ENCODE assay signal across 16 cellular contexts in genomic region chr6:85372188-85372914, GRCh38.
DNase-seq lines count a peak whose midpoint lies in the region; ATAC-seq, FAIRE-seq and TF ChIP-seq lines count a peak whose summit lies in the region.
"Had no signal": no experiment of that assay in that cellular context is flagged by ENCODE, and none has a peak within 500 bp of the region (broad histone marks: within the 10 kb centered on the region; RNA-seq: fewer than 3 reads in every experiment).

No MANE protein-coding gene starts in this region.

- H3K4me2 ChIP-seq in Karpas-422 (ENCODE audit: low read depth, low read length, poor library complexity, severe bottlenecking) (no peak overlapping the region), K562 (ENCODE audit: insufficient read depth, low read length) (no peak overlapping the region; the same call in 1 of the 2 replicates)

- no peak for TF ChIP-seq POLR2A in K562 (conservative IDR thresholded peaks at IDR 0.05)

- H3K79me2 ChIP-seq in Karpas-422 (ENCODE audit: low read length) (no peaks in the 10 kb centered on the region), K562 (ENCODE audit: control insufficient read depth, insufficient read depth, low read length) (no peaks in the 10 kb centered on the region)

- no peaks in the 10 kb centered on the region for H3K27me3 ChIP-seq in Karpas-422 (ENCODE audit: low read length)
- no peaks in the 10 kb centered on the region for H3K27me3 ChIP-seq in K562 (ENCODE audit: control insufficient read depth in 2 of 2, insufficient read depth in 2 of 2, low read length in 2 of 2)

- 4% methylated on average over 9 of the region's 9 CpGs for WGBS in K562 (ENCODE audit: insufficient coverage, low coverage, missing lambda C conversion rate)

- peak; percentile 68; the same call in 2 of the 3 replicates for ATAC-seq in K562
- peak; percentile 61 to 77 for ATAC-seq in naive thymus-derived CD8-positive, alpha-beta T cell
- no peak for ATAC-seq in omental fat pad (ENCODE audit: low FRiP score)
- ATAC-seq: naive thymus-derived CD4-positive, alpha-beta T cell had no signal

- no peaks in the 10 kb centered on the region for H3K9me3 ChIP-seq in Karpas-422 (ENCODE audit: low read length)
- H3K9me3 ChIP-seq in K562 (replicated peaks; ENCODE audit: control insufficient read depth, insufficient read depth, low read depth, low read length) = no peaks in the 10 kb centered on the region

- DNase-seq in GM10266 (ENCODE audit: extremely low spot score) = no peak
- peak; percentile 55 for DNase-seq in Karpas-422
- DNase-seq in K562 (ENCODE audit: extremely low read depth in 1 of 4, low spot score in 3 of 4) = no peak
- peak in 4 of 10 donors; percentile 6 to 42 (median 21) for DNase-seq in naive thymus-derived CD8-positive, alpha-beta T cell
- DNase-seq in omental fat pad (ENCODE audit: low spot score) = no peak
- no peak for DNase-seq in activated CD8-positive, alpha-beta memory T cell treated with anti-CD3 and anti-CD28 coated beads, Interleukin-2, amount 50 U/mL, for 48 hours
- no peak for DNase-seq in NCI-H345 treated with DMSO at 0.1 percent for 48 hours (lab: John Stamatoyannopoulos, UW; ENCODE audit: unreplicated experiment)
- DNase-seq: activated CD8-positive, alpha-beta memory T cell treated with anti-CD3 and anti-CD28 coated beads, Interleukin-2, amount 50 U/mL, for 4 hours; CD4-positive, alpha-beta T cell; hippocampal formation; stimulated activated CD4-positive, alpha-beta T cell treated with anti-CD3 and anti-CD28 coated beads, Interleukin-2, amount 100 ng/mL, for 48 hours; WERI-Rb-1 had no signal

- H3K36me3 ChIP-seq in Karpas-422 (ENCODE audit: insufficient read depth, low read length) (no peaks in the 10 kb centered on the region), K562 (ENCODE audit: control insufficient read depth, insufficient read depth, low read length) (no peaks in the 10 kb centered on the region)
- H3K36me3 ChIP-seq: WERI-Rb-1 had no signal

- no peaks in the 10 kb centered on the region for H3K9me1 ChIP-seq in K562 (ENCODE audit: control insufficient read depth, insufficient read depth, low read length)

- H2AFZ ChIP-seq in Karpas-422 (ENCODE audit: low read length) = no peak overlapping the region
- H2AFZ ChIP-seq in K562 (ENCODE audit: low read depth, low read length) = no peak overlapping the region

- no peak overlapping the region for H3K27ac ChIP-seq in Karpas-422 (ENCODE audit: low read length)
- H3K27ac ChIP-seq in K562 (ENCODE audit: extremely low read depth, low read depth, low read length) = no peak overlapping the region
- H3K27ac ChIP-seq: SK-N-MC, WERI-Rb-1 had no signal

- no peak overlapping the region for H3K9ac ChIP-seq in Karpas-422 (ENCODE audit: low read length)
- H3K9ac ChIP-seq in K562 (ENCODE audit: insufficient read depth in 1 of 2, low read depth in 2 of 2, low read length in 2 of 2) = no peak overlapping the region

- CTCF ChIA-PET in K562 (lab: Yijun Ruan, JAX; ENCODE audit: low intra/inter-chr PET ratio) = no interaction called here

- H3K27me3 Mint-ChIP-seq in naive thymus-derived CD8-positive, alpha-beta T cell = no peaks in the 10 kb centered on the region
- H3K27me3 Mint-ChIP-seq: activated naive CD8-positive, alpha-beta T cell; type B pancreatic cell had no signal

- peak overlapping the region in 4 of 10 donors; percentile 0 to 68 (median 37) for H3K27ac Mint-ChIP-seq in naive thymus-derived CD8-positive, alpha-beta T cell
- H3K27ac Mint-ChIP-seq: activated naive CD8-positive, alpha-beta T cell; CD4-positive, alpha-beta T cell; naive thymus-derived CD4-positive, alpha-beta T cell; type B pancreatic cell had no signal

- intact Hi-C loops in K562 (cut with micrococcal nuclease) = no loop called here

- no TSS peak for BruUV-seq in K562 (replicated peaks; lab: Mats Ljungman, UMichigan)

- TF ChIP-seq EP300 in K562 (IDR thresholded peaks at IDR 0.05; ENCODE audit: low read length) = no peak

- no peak for FAIRE-seq in K562 (lab: Jason Lieb, UNC)

- TF ChIP-seq CTCF in GM10266 (IDR thresholded peaks at IDR 0.05; ENCODE audit: control insufficient read depth, insufficient read depth, low read depth, missing control alignments) = peak; percentile 11
- TF ChIP-seq CTCF in K562 (IDR thresholded peaks at IDR 0.05 in 2 of 3, conservative IDR thresholded peaks at IDR 0.05 in 1 of 3; ENCODE audit: insufficient read depth in 2 of 3, low read depth in 1 of 3, low read length in 3 of 3) = peak in 1 of 3 experiments; percentile 13; a peak in 1 of 6 replicates
- no peak for TF ChIP-seq CTCF in omental fat pad (IDR thresholded peaks at IDR 0.05)

- no peaks in the 10 kb centered on the region for H3K9me2 ChIP-seq in Karpas-422 (replicated peaks; ENCODE audit: insufficient read depth, low read length)

- no peak overlapping the region for H3K4me3 ChIP-seq in Karpas-422 (ENCODE audit: low read length)
- H3K4me3 ChIP-seq in K562 = no peak overlapping the region
- H3K4me3 ChIP-seq: SK-N-MC had no signal

- H3K4me1 ChIP-seq in Karpas-422 (ENCODE audit: low read length) (no peaks in the 10 kb centered on the region), K562 (replicated peaks in 1 of 2; ENCODE audit: control insufficient read depth in 2 of 2, insufficient read depth in 2 of 2, low read length in 2 of 2) (no peaks in the 10 kb centered on the region)

- POLR2A ChIA-PET in K562 (lab: Yijun Ruan, JAX) = interaction anchor here (0.6 kb wide), 1 partner anchor 16 kb away, joined by 3 read pairs; no protein-coding TSS in a partner anchor
- POLR2A ChIA-PET in naive thymus-derived CD8-positive, alpha-beta T cell (lab: Charles Lee) = interaction anchor here (0.6 to 1.2 kb wide), 6 partner anchors 13 to 150 kb away, joined by 3 to 4 read pairs (median 4); partner anchors contain the start of gene NT5E

- peaks cover 3 to 16% (median 13%) of the 10 kb centered on the region in 4 donors for H3K4me1 Mint-ChIP-seq in naive thymus-derived CD8-positive, alpha-beta T cell

- H3K4me3 Mint-ChIP-seq in naive thymus-derived CD8-positive, alpha-beta T cell = no peak overlapping the region
- H3K4me3 Mint-ChIP-seq: activated naive CD8-positive, alpha-beta T cell; CD4-positive, alpha-beta T cell; naive thymus-derived CD4-positive, alpha-beta T cell; type B pancreatic cell had no signal

- no peaks in the 10 kb centered on the region for H3K36me3 Mint-ChIP-seq in naive thymus-derived CD8-positive, alpha-beta T cell
- H3K36me3 Mint-ChIP-seq: activated naive CD8-positive, alpha-beta T cell; type B pancreatic cell had no signal

- H3K9me3 Mint-ChIP-seq in naive thymus-derived CD8-positive, alpha-beta T cell = no peaks in the 10 kb centered on the region
- H3K9me3 Mint-ChIP-seq: CD4-positive, alpha-beta T cell; type B pancreatic cell had no signal

- H4K20me1 ChIP-seq in Karpas-422 (ENCODE audit: insufficient read depth, low read depth, low read length) = no peaks in the 10 kb centered on the region
- H4K20me1 ChIP-seq in K562 (replicated peaks; ENCODE audit: control insufficient read depth, insufficient read depth, low read length) = no peaks in the 10 kb centered on the region

- in situ Hi-C loops in K562 (cut with MboI) = no loop called here

- TF ChIP-seq RAD21 in K562 (CRISPR knock-in tag; conservative IDR thresholded peaks at IDR 0.05 in 1 of 2, IDR thresholded peaks at IDR 0.05 in 1 of 2) = no peak

TF ChIP-seq in K562, 482 proteins besides CTCF, POLR2A, EP300 and RAD21 (continues in another document):
- TF ChIP-seq ZNF830 (CRISPR knock-in tag; IDR thresholded peaks at IDR 0.05) = no peak
- no peak for TF ChIP-seq LEF1 (IDR thresholded peaks at IDR 0.05)
- TF ChIP-seq EHMT2 (IDR thresholded peaks at IDR 0.05) = no peak
- TF ChIP-seq GTF2A2 (tag; IDR thresholded peaks at IDR 0.05) = peak; percentile 83
- no peak for TF ChIP-seq MCM7 (IDR thresholded peaks at IDR 0.05)
- no peak for TF ChIP-seq KLF10 (CRISPR knock-in tag; IDR thresholded peaks at IDR 0.05)
- no peak for TF ChIP-seq DPF2 (IDR thresholded peaks at IDR 0.05)
- TF ChIP-seq PURB (CRISPR knock-in tag; IDR thresholded peaks at IDR 0.05; ENCODE audit: low read depth) = no peak
- peak; percentile 28; the same call in 1 of the 2 replicates for TF ChIP-seq ZNF592 (IDR thresholded peaks at IDR 0.05)
- no peak for TF ChIP-seq CCNT2 (IDR thresholded peaks at IDR 0.05; ENCODE audit: borderline replicate concordance, extremely low read depth, insufficient read length, low read depth, low read length)
- TF ChIP-seq PHTF2 (CRISPR knock-in tag; IDR thresholded peaks at IDR 0.05) = no peak
- TF ChIP-seq GABPB1 (CRISPR knock-in tag; IDR thresholded peaks at IDR 0.05) = no peak
- TF ChIP-seq MAZ (CRISPR knock-in tag; conservative IDR thresholded peaks at IDR 0.05 in 1 of 2, IDR thresholded peaks at IDR 0.05 in 1 of 2) = no peak
- no peak for TF ChIP-seq ZNF274 (IDR thresholded peaks at IDR 0.05; ENCODE audit: borderline replicate concordance, low read depth, low read length)
- no peak for TF ChIP-seq CBX5 (IDR thresholded peaks at IDR 0.05; ENCODE audit: borderline replicate concordance, low read depth)
